18 cellular contexts compared by ENCODE assay signal in the genomic region with DNA sequence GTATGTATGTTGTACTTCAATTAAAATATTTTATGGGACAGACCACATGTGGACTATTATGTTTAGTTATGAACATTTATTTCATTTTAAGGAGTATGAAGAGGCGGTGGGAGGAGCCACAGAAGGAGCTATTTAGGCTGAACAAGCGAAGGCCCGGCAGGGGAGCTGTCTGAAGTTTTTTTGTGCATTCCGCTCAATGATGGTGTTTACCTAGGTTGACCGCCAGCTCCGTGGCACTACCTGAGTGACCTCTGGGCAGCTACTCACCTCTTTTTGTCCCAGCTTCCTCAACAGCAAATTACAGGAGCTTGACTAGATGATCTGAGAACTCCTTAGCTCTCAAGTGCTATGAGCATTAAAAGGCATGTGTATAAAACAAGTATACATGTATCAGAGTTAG.
"Had no signal": no experiment of that assay in that cellular context is flagged by ENCODE, and none has a peak within 500 bp of the region (broad histone marks: within the 10 kb centered on the region; RNA-seq: fewer than 3 reads in every experiment).

No MANE protein-coding gene starts in this region.

- H3K4me3 Mint-ChIP-seq: activated naive CD4-positive, alpha-beta T cell treated with anti-CD3 and anti-CD28 coated beads, Interleukin-2, amount 50 U/mL, for 24 hours; neural crest cell; stimulated activated naive B cell treated with anti-CD40 and anti-IgM and Interleukin-4, amounts not matched to agents 10 μg/mL and 1 μg/mL and 100 μg/mL, for 72 hours had no signal

- H3K9me3 ChIP-seq: sigmoid colon, tibial nerve, vagina had no signal

- H3K27ac Mint-ChIP-seq: stimulated activated naive B cell treated with anti-CD40 and anti-IgM and Interleukin-4, amounts not matched to agents 10 μg/mL and 1 μg/mL and 100 μg/mL, for 72 hours had no signal

- ATAC-seq: foreskin keratinocyte; stimulated activated naive B cell treated with anti-CD40 and anti-IgM and Interleukin-4, amounts not matched to agents 10 μg/mL and 1 μg/mL and 100 μg/mL, for 72 hours had no signal

- H3K27ac ChIP-seq: foreskin keratinocyte, hepatocyte, sigmoid colon, tibial nerve, vagina, WERI-Rb-1 had no signal

- DNase-seq: activated CD4-positive, alpha-beta T cell treated with anti-CD3 and anti-CD28 coated beads for 1 hour; activated CD8-positive, alpha-beta memory T cell treated with anti-CD3 and anti-CD28 coated beads for 24 hours; activated CD8-positive, alpha-beta memory T cell treated with anti-CD3 and anti-CD28 coated beads, Interleukin-2, amount 50 U/mL, for 48 hours; activated gamma-delta T cell; amniotic stem cell; foreskin keratinocyte; left cardiac atrium; mammary epithelial cell; sigmoid colon; stimulated activated naive B cell treated with anti-CD40 and anti-IgM and Interleukin-4, amounts not matched to agents 10 μg/mL and 1 μg/mL and 100 μg/mL, for 72 hours had no signal

- H3K27me3 ChIP-seq: foreskin keratinocyte, hepatocyte, sigmoid colon, tibial nerve, vagina had no signal

- H3K4me3 ChIP-seq: hepatocyte, sigmoid colon, tibial nerve, vagina had no signal

- FAIRE-seq: colon, islet of Langerhans had no signal

- H3K9me3 Mint-ChIP-seq: activated naive CD4-positive, alpha-beta T cell treated with anti-CD3 and anti-CD28 coated beads, Interleukin-2, amount 50 U/mL, for 24 hours; neural crest cell had no signal

- H3K36me3 ChIP-seq: sigmoid colon, vagina had no signal

- H3K4me1 Mint-ChIP-seq: activated naive CD4-positive, alpha-beta T cell treated with anti-CD3 and anti-CD28 coated beads, Interleukin-2, amount 50 U/mL, for 24 hours; stimulated activated naive B cell treated with anti-CD40 and anti-IgM and Interleukin-4, amounts not matched to agents 10 μg/mL and 1 μg/mL and 100 μg/mL, for 72 hours had no signal

- H3K27me3 Mint-ChIP-seq: activated naive CD4-positive, alpha-beta T cell treated with anti-CD3 and anti-CD28 coated beads, Interleukin-2, amount 50 U/mL, for 24 hours; stimulated activated naive B cell treated with anti-CD40 and anti-IgM and Interleukin-4, amounts not matched to agents 10 μg/mL and 1 μg/mL and 100 μg/mL, for 72 hours had no signal

- H3K4me1 ChIP-seq: foreskin keratinocyte, vagina had no signal
